Comparison of ENCODE assay signal across 1 cellular context in genomic region chr5:172744106-172745104, GRCh38.
TF ChIP-seq lines count a peak whose summit lies in the region.

No MANE protein-coding gene starts in this region.

TF ChIP-seq in HepG2, 621 proteins besides CTCF, POLR2A, EP300 and RAD21 (continued from another document and continues in another):
- TF ChIP-seq ZNF687 (CRISPR knock-in tag; IDR thresholded peaks at IDR 0.05) (peak; percentile 35), ZNF672 (CRISPR knock-in tag; IDR thresholded peaks at IDR 0.05) (no peak), ZNF460 (CRISPR knock-in tag; IDR thresholded peaks at IDR 0.05; ENCODE audit: borderline replicate concordance) (no peak), AHR (CRISPR knock-in tag; IDR thresholded peaks at IDR 0.05) (no peak), ZNF451 (CRISPR knock-in tag; IDR thresholded peaks at IDR 0.05) (no peak), IRX3 (CRISPR knock-in tag; IDR thresholded peaks at IDR 0.05; ENCODE audit: borderline replicate concordance, low read depth) (no peak), ZNF282 (IDR thresholded peaks at IDR 0.05; ENCODE audit: partially characterized antibody) (no peak), NR2F6 (IDR thresholded peaks at IDR 0.05) (no peak), NR2F6 (CRISPR knock-in tag; IDR thresholded peaks at IDR 0.05) (peak; percentile 30; the same call in 1 of the 2 replicates), DMTF1 (CRISPR knock-in tag; IDR thresholded peaks at IDR 0.05) (no peak), NBN (conservative IDR thresholded peaks at IDR 0.05) (no peak), ZNF747 (CRISPR knock-in tag; IDR thresholded peaks at IDR 0.05; ENCODE audit: borderline replicate concordance) (no peak), TBX2 (CRISPR knock-in tag; IDR thresholded peaks at IDR 0.05; ENCODE audit: borderline replicate concordance) (peak; percentile 76), ZMAT5 (CRISPR knock-in tag; IDR thresholded peaks at IDR 0.05; ENCODE audit: borderline replicate concordance, low read depth) (no peak), ZNF768 (CRISPR knock-in tag; IDR thresholded peaks at IDR 0.05) (peak; percentile 30; the same call in 1 of the 2 replicates), ZNF816 (CRISPR knock-in tag; IDR thresholded peaks at IDR 0.05; ENCODE audit: borderline replicate concordance) (no peak), KDM2A (CRISPR knock-in tag; IDR thresholded peaks at IDR 0.05; ENCODE audit: borderline replicate concordance, low read depth) (no peak), SOX13 (IDR thresholded peaks at IDR 0.05) (no peak), SOX13 (CRISPR knock-in tag; conservative IDR thresholded peaks at IDR 0.05 in 1 of 2, IDR thresholded peaks at IDR 0.05 in 1 of 2) (peak in 1 of 2 experiments; percentile 61; a peak in 2 of 4 replicates), ZBTB34 (CRISPR knock-in tag; IDR thresholded peaks at IDR 0.05) (no peak), ARID5B (CRISPR knock-in tag; IDR thresholded peaks at IDR 0.05) (peak; percentile 37; the same call in 1 of the 2 replicates), ZFYVE20 (CRISPR knock-in tag; IDR thresholded peaks at IDR 0.05; ENCODE audit: borderline replicate concordance, low read depth) (no peak), SMAD1 (CRISPR knock-in tag; IDR thresholded peaks at IDR 0.05; ENCODE audit: borderline replicate concordance, low read depth) (no peak), USF2 (IDR thresholded peaks at IDR 0.05; ENCODE audit: low read depth, low read length) (no peak), USF2 (CRISPR knock-in tag; IDR thresholded peaks at IDR 0.05; ENCODE audit: borderline replicate concordance) (no peak), ZBTB40 (IDR thresholded peaks at IDR 0.05) (no peak), ZBTB40 (CRISPR knock-in tag; IDR thresholded peaks at IDR 0.05) (no peak), PATZ1 (CRISPR knock-in tag; IDR thresholded peaks at IDR 0.05) (0 out of 2 replicates have a peak, but pooled peaks have one; percentile 30), ZNF570 (CRISPR knock-in tag; IDR thresholded peaks at IDR 0.05; ENCODE audit: borderline replicate concordance) (no peak)
